23 cellular contexts compared by ENCODE assay signal in the genomic region with DNA sequence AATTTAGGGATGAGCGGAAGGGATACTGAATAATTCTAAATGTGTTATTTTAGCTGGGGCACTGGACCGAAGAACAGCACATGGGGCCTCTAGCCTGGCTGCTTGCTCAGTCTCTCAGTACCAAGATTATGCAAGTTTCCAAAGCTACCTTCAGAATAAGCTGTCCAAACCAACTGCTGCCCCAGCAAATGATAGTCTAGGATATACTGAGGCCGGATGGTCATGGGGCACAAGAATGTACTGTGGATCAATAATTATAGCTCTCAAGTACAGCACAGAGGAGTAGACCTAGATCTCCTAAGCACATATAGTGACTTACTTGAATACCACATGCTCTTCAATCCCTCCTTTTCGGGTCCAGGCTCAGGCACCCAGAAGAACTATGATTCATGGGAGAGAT.
"Had no signal": no experiment of that assay in that cellular context is flagged by ENCODE, and none has a peak within 500 bp of the region (broad histone marks: within the 10 kb centered on the region; RNA-seq: fewer than 3 reads in every experiment).

No MANE protein-coding gene starts in this region.

- H3K36me3 ChIP-seq: esophagus squamous epithelium, gastrocnemius medialis, heart right ventricle, left ventricle myocardium inferior, lower lobe of right lung had no signal

- DNase-seq: dermis blood vessel endothelial cell; dorsolateral prefrontal cortex; effector CD4-positive, alpha-beta T cell; effector memory CD4-positive, alpha-beta T cell; erythroblast; esophagus squamous epithelium; foreskin melanocyte; gastrocnemius medialis; glutamatergic neuron; head of caudate nucleus; heart right ventricle; hippocampal formation; left colon; left ventricle myocardium inferior; lower lobe of right lung; mesenchymal stem cell; mucosa of descending colon had no signal

- H3K4me1 ChIP-seq: esophagus squamous epithelium, gastrocnemius medialis, heart right ventricle, left ventricle myocardium inferior, lower lobe of right lung had no signal

- H3K9me3 ChIP-seq: esophagus squamous epithelium, gastrocnemius medialis, lower lobe of right lung, mucosa of descending colon had no signal

- ATAC-seq: esophagus mucosa, gastrocnemius medialis, left colon, left lobe of liver, lower lobe of right lung, mucosa of descending colon had no signal

- H3K4me3 ChIP-seq: coronary artery, dorsolateral prefrontal cortex, esophagus squamous epithelium, gastrocnemius medialis, heart right ventricle, left ventricle myocardium inferior, lower lobe of right lung, mucosa of descending colon had no signal

- FAIRE-seq: islet of Langerhans, keratinocyte had no signal

- H3K27me3 ChIP-seq: esophagus squamous epithelium, gastrocnemius medialis had no signal

- H3K27ac ChIP-seq: coronary artery, dorsolateral prefrontal cortex, epithelial cell of prostate, esophagus squamous epithelium, gastrocnemius medialis, heart right ventricle, left ventricle myocardium inferior, lower lobe of right lung had no signal
